ENCODE assay signal across 11 cellular contexts in genomic region chr20:51446656-51447055, GRCh38.
DNase-seq lines count a peak whose midpoint lies in the region; ATAC-seq, FAIRE-seq and TF ChIP-seq lines count a peak whose summit lies in the region.
"Had no signal": no experiment of that assay in that cellular context is flagged by ENCODE, and none has a peak within 500 bp of the region (broad histone marks: within the 10 kb centered on the region; RNA-seq: fewer than 3 reads in every experiment).

No MANE protein-coding gene starts in this region.

- no peak overlapping the region for H3K9ac ChIP-seq in K562 (ENCODE audit: insufficient read depth in 1 of 2, low read depth in 2 of 2, low read length in 2 of 2)

- TF ChIP-seq CTCF in K562 (IDR thresholded peaks at IDR 0.05 in 2 of 3, conservative IDR thresholded peaks at IDR 0.05 in 1 of 3; ENCODE audit: insufficient read depth in 2 of 3, low read depth in 1 of 3, low read length in 3 of 3) = no peak
- TF ChIP-seq CTCF in right lobe of liver (IDR thresholded peaks at IDR 0.05) = no peak
- no peak for TF ChIP-seq CTCF in uterus (IDR thresholded peaks at IDR 0.05)

- no peaks in the 10 kb centered on the region for H3K79me2 ChIP-seq in K562 (ENCODE audit: control insufficient read depth, insufficient read depth, low read length)

- no peak for ATAC-seq in activated T-cell treated with anti-CD3 and anti-CD28 coated beads, Interleukin-2, amount 50 U/mL, for 72 hours (replicated peaks in 1 of 2)
- ATAC-seq in K562 (no peak; the same call in 2 of the 3 replicates), right lobe of liver (peak; percentile 26 to 75 (median 52))

- peaks cover 28% of the 10 kb centered on the region for H3K36me3 ChIP-seq in K562 (ENCODE audit: control insufficient read depth, insufficient read depth, low read length)
- peaks cover 0 to 3% (median 0%) of the 10 kb centered on the region in 4 donors for H3K36me3 ChIP-seq in right lobe of liver
- no peaks in the 10 kb centered on the region for H3K36me3 ChIP-seq in uterus

- no peak for DNase-seq in activated T-cell treated with anti-CD3 and anti-CD28 coated beads, Interleukin-2, amount 50 U/mL, for 72 hours
- DNase-seq in activated T-cell treated with anti-CD3 and anti-CD28 coated beads for 4 hours (no peak), K562 (ENCODE audit: extremely low read depth in 1 of 4, low spot score in 3 of 4) (peak; percentile 44 to 59 (median 54)), right lobe of liver (peak in 1 of 3 donors; percentile 54), uterus (peak; percentile 54 to 69), NCI-H2227 treated with DMSO at 0.1 percent for 48 hours (lab: John Stamatoyannopoulos, UW) (no peak), NCI-H1694 (lab: John Stamatoyannopoulos, UW) (no peak)
- no peak for DNase-seq in activated naive CD4-positive, alpha-beta T cell treated with anti-CD3 and anti-CD28 coated beads, Interleukin-2, amount 50 U/mL, for 16 hours
- DNase-seq: AML-193, NCI-H2171 had no signal

- H3K9me1 ChIP-seq in K562 (ENCODE audit: control insufficient read depth, insufficient read depth, low read length) = no peaks in the 10 kb centered on the region

- H3K27ac ChIP-seq in K562 (ENCODE audit: extremely low read depth, low read depth, low read length) = no peak overlapping the region
- peak overlapping the region in 1 of 3 donors; percentile 16 for H3K27ac ChIP-seq in right lobe of liver
- H3K27ac ChIP-seq in uterus = peak overlapping the region; percentile 64 to 67

- H3K4me2 ChIP-seq in K562 (ENCODE audit: insufficient read depth, low read length) = no peak overlapping the region

- CTCF ChIA-PET in K562 (lab: Yijun Ruan, JAX; ENCODE audit: low intra/inter-chr PET ratio) = no interaction called here

- intact Hi-C loops in K562 (cut with micrococcal nuclease) (no loop called here), right lobe of liver (cut with DNase I) (no loop called here), uterus (cut with DNase I; ENCODE audit: low total_unique reads) (loop anchor here (5.0 kb wide), 1 partner anchor 116 kb away; no protein-coding TSS in a partner anchor)

- no peaks in the 10 kb centered on the region for H3K27me3 ChIP-seq in K562 (ENCODE audit: control insufficient read depth in 2 of 2, insufficient read depth in 2 of 2, low read length in 2 of 2)
- no peaks in the 10 kb centered on the region for H3K27me3 ChIP-seq in right lobe of liver
- no peaks in the 10 kb centered on the region for H3K27me3 ChIP-seq in uterus

- H4K20me1 ChIP-seq in K562 (replicated peaks; ENCODE audit: control insufficient read depth, insufficient read depth, low read length) = no peaks in the 10 kb centered on the region

- TF ChIP-seq POLR2A in K562 (conservative IDR thresholded peaks at IDR 0.05) = no peak
- TF ChIP-seq POLR2A in right lobe of liver (IDR thresholded peaks at IDR 0.05) = no peak
- no peak for TF ChIP-seq POLR2A in uterus (IDR thresholded peaks at IDR 0.05)

- H3K27ac Mint-ChIP-seq in activated T-cell treated with anti-CD3 and anti-CD28 coated beads, Interleukin-2, amount 50 U/mL, for 72 hours = peak overlapping the region; percentile 46
- H3K27ac Mint-ChIP-seq: progenitor cell of endocrine pancreas had no signal

- no peaks in the 10 kb centered on the region for H3K27me3 Mint-ChIP-seq in activated T-cell treated with anti-CD3 and anti-CD28 coated beads, Interleukin-2, amount 50 U/mL, for 72 hours (ENCODE audit: low read depth)
- H3K27me3 Mint-ChIP-seq: progenitor cell of endocrine pancreas had no signal

- no peak for TF ChIP-seq EP300 in K562 (IDR thresholded peaks at IDR 0.05; ENCODE audit: low read length)

- no TSS peak for BruUV-seq in K562 (replicated peaks; lab: Mats Ljungman, UMichigan)

- H3K9me3 Mint-ChIP-seq in activated T-cell treated with anti-CD3 and anti-CD28 coated beads, Interleukin-2, amount 50 U/mL, for 72 hours = no peaks in the 10 kb centered on the region

- H2AFZ ChIP-seq in K562 (ENCODE audit: low read depth, low read length) = no peak overlapping the region

- H3K4me1 ChIP-seq in K562 (replicated peaks in 1 of 2; ENCODE audit: control insufficient read depth in 2 of 2, insufficient read depth in 2 of 2, low read length in 2 of 2) (peaks cover 0 to 7% of the 10 kb centered on the region in 2 experiments; a peak in 2 of 5 replicates), right lobe of liver (peaks cover 0 to 15% (median 7%) of the 10 kb centered on the region in 4 donors), uterus (peaks cover 15 to 29% of the 10 kb centered on the region in 2 donors)

- in situ Hi-C loops in K562 (cut with MboI) = no loop called here

- no peak overlapping the region for H3K4me3 Mint-ChIP-seq in activated T-cell treated with anti-CD3 and anti-CD28 coated beads, Interleukin-2, amount 50 U/mL, for 72 hours

- POLR2A ChIA-PET in K562 (lab: Yijun Ruan, JAX) = interaction anchor here (1.4 kb wide), 1 partner anchor 9 kb away, joined by 4 read pairs; no protein-coding TSS in a partner anchor

- peaks cover 26% of the 10 kb centered on the region for H3K4me1 Mint-ChIP-seq in activated T-cell treated with anti-CD3 and anti-CD28 coated beads, Interleukin-2, amount 50 U/mL, for 72 hours (ENCODE audit: low read depth)

- no peak for TF ChIP-seq RAD21 in K562 (CRISPR knock-in tag; conservative IDR thresholded peaks at IDR 0.05 in 1 of 2, IDR thresholded peaks at IDR 0.05 in 1 of 2)

- H3K4me3 ChIP-seq in K562 (no peak overlapping the region), right lobe of liver (no peak overlapping the region), uterus (no peak overlapping the region)

- peak; percentile 44 for FAIRE-seq in K562 (lab: Jason Lieb, UNC)

- H3K9me3 ChIP-seq in K562 (replicated peaks; ENCODE audit: control insufficient read depth, insufficient read depth, low read depth, low read length) (no peaks in the 10 kb centered on the region), right lobe of liver (no peaks in the 10 kb centered on the region), uterus (no peaks in the 10 kb centered on the region)

- peaks cover 19 to 34% of the 10 kb centered on the region in 2 donors for H3K36me3 Mint-ChIP-seq in activated T-cell treated with anti-CD3 and anti-CD28 coated beads, Interleukin-2, amount 50 U/mL, for 72 hours (ENCODE audit: insufficient read depth in 2 of 2)

- WGBS in K562 (ENCODE audit: insufficient coverage, low coverage, missing lambda C conversion rate) = 69% methylated on average over 9 of the region's 10 CpGs
- 57% methylated on average over 10 of the region's 10 CpGs for WGBS in right lobe of liver (ENCODE audit: insufficient coverage, low coverage, low lambda C conversion rate, missing lambda C conversion rate)

TF ChIP-seq in K562, 482 proteins besides CTCF, POLR2A, EP300 and RAD21:
- 0 out of 2 replicates have a peak, but pooled peaks have one; percentile 13 for TF ChIP-seq SMARCA4 (IDR thresholded peaks at IDR 0.05)
- TF ChIP-seq DPF2 (IDR thresholded peaks at IDR 0.05) = no peak
- peak; percentile 66; the same call in 1 of the 2 replicates for TF ChIP-seq ATF3 (IDR thresholded peaks at IDR 0.05)
- TF ChIP-seq ATF3 (CRISPR knock-in tag; conservative IDR thresholded peaks at IDR 0.05) = no peak
- TF ChIP-seq XRCC5 (IDR thresholded peaks at IDR 0.05; ENCODE audit: low read depth, low read length) = no peak
- TF ChIP-seq TOE1 (IDR thresholded peaks at IDR 0.05; ENCODE audit: borderline replicate concordance) = no peak
- no peak for TF ChIP-seq TOE1 (CRISPR knock-in tag; IDR thresholded peaks at IDR 0.05; ENCODE audit: borderline replicate concordance, low read depth)
- 0 out of 2 replicates have a peak, but pooled peaks have one; percentile 11 for TF ChIP-seq CBFA2T3 (IDR thresholded peaks at IDR 0.05)
- TF ChIP-seq ARID1B (IDR thresholded peaks at IDR 0.05) = 0 out of 2 replicates have a peak, but pooled peaks have one; percentile 27
- peak; percentile 67 for TF ChIP-seq FOSL1 (tag; conservative IDR thresholded peaks at IDR 0.05)
- no peak for TF ChIP-seq NR2C1 (IDR thresholded peaks at IDR 0.05)
- TF ChIP-seq NR2C1 (tag; IDR thresholded peaks at IDR 0.05) = peak; percentile 42
- peak; percentile 49; the same call in 1 of the 2 replicates for TF ChIP-seq JUND (IDR thresholded peaks at IDR 0.05; ENCODE audit: borderline replicate concordance, low read depth, low read length)
- TF ChIP-seq JUND (tag; IDR thresholded peaks at IDR 0.05; ENCODE audit: borderline replicate concordance, low read depth, low read length) = no peak
- no peak for TF ChIP-seq POLR2G (IDR thresholded peaks at IDR 0.05; ENCODE audit: low read depth, low read length)
- no peak for TF ChIP-seq GATA2 (CRISPR knock-in tag; IDR thresholded peaks at IDR 0.05)
- peak; percentile 43; the same call in 1 of the 2 replicates for TF ChIP-seq JUN (IDR thresholded peaks at IDR 0.05; ENCODE audit: borderline replicate concordance, low read depth, low read length)
- TF ChIP-seq JUN (CRISPR knock-in tag; IDR thresholded peaks at IDR 0.05; ENCODE audit: borderline replicate concordance) = no peak

Comparison
In these comparisons a context has a peak if more than half of its experiments do, and no peak if none do; other contexts are left out.
1. ATAC-seq: peak in right lobe of liver (4 of 4); none in activated T-cell treated with anti-CD3 and anti-CD28 coated beads, Interleukin-2, amount 50 U/mL, for 72 hours (0 of 2) and K562 (single experiment).
2. DNase-seq: peak in K562 (4 of 4) and uterus (2 of 2); none in activated T-cell treated with anti-CD3 and anti-CD28 coated beads, Interleukin-2, amount 50 U/mL, for 72 hours (0 of 2), activated T-cell treated with anti-CD3 and anti-CD28 coated beads for 4 hours (single experiment), NCI-H2227 treated with DMSO at 0.1 percent for 48 hours (single experiment), NCI-H1694 (single experiment) and activated naive CD4-positive, alpha-beta T cell treated with anti-CD3 and anti-CD28 coated beads, Interleukin-2, amount 50 U/mL, for 16 hours (single experiment).